In genomic region chr17:83152221-83152744, GRCh38 we compare ENCODE assay signal across 14 cellular contexts.
"Had no signal": no experiment of that assay in that cellular context is flagged by ENCODE, and none has a peak within 500 bp of the region (broad histone marks: within the 10 kb centered on the region; RNA-seq: fewer than 3 reads in every experiment).

No MANE protein-coding gene starts in this region.

- H3K4me3 Mint-ChIP-seq: activated CD4-positive, alpha-beta T cell treated with anti-CD3 and anti-CD28 coated beads, Interleukin-2, amount 10 ng/mL, durations not matched to agents 7 days and 5 days; activated T-cell treated with anti-CD3 and anti-CD28 coated beads, Interleukin-2, amount 50 U/mL, for 72 hours; naive thymus-derived CD4-positive, alpha-beta T cell; T-helper 17 cell had no signal

- H3K36me3 Mint-ChIP-seq: naive thymus-derived CD4-positive, alpha-beta T cell had no signal

- H3K27me3 ChIP-seq: uterus had no signal

- H3K27ac Mint-ChIP-seq: activated CD4-positive, alpha-beta T cell treated with anti-CD3 and anti-CD28 coated beads, Interleukin-2, amount 10 ng/mL, durations not matched to agents 7 days and 5 days; activated T-cell treated with anti-CD3 and anti-CD28 coated beads, Interleukin-2, amount 50 U/mL, for 72 hours; naive thymus-derived CD4-positive, alpha-beta T cell; progenitor cell of endocrine pancreas had no signal

- ATAC-seq: activated T-cell treated with anti-CD3 and anti-CD28 coated beads, Interleukin-2, amount 50 U/mL, for 72 hours; naive thymus-derived CD4-positive, alpha-beta T cell; T-helper 17 cell had no signal

- H3K27ac ChIP-seq: left ventricle myocardium inferior, stomach, uterus had no signal

- H3K9me3 ChIP-seq: left ventricle myocardium inferior, stomach, uterus had no signal

- H3K4me1 ChIP-seq: left ventricle myocardium inferior, uterus had no signal

- DNase-seq: activated CD4-positive, alpha-beta T cell treated with anti-CD3 and anti-CD28 coated beads, Interleukin-2, amount 10 ng/mL, durations not matched to agents 7 days and 5 days; activated CD4-positive, CD25-positive, alpha-beta regulatory T cell; activated naive CD4-positive, alpha-beta T cell; activated T-cell treated with anti-CD3 and anti-CD28 coated beads, Interleukin-2, amount 50 U/mL, for 72 hours; effector CD8-positive, alpha-beta T cell; kidney; left ventricle myocardium inferior; naive thymus-derived CD4-positive, alpha-beta T cell; stimulated activated CD4-positive, alpha-beta T cell treated with anti-CD3 and anti-CD28 coated beads, Interleukin-2, amount 100 ng/mL, for 48 hours; stomach; T-helper 17 cell; uterus had no signal

- H3K4me3 ChIP-seq: coronary artery, left ventricle myocardium inferior, stomach, uterus had no signal

- H3K36me3 ChIP-seq: left ventricle myocardium inferior, stomach, uterus had no signal

- H3K9me3 Mint-ChIP-seq: activated CD4-positive, alpha-beta T cell treated with anti-CD3 and anti-CD28 coated beads, Interleukin-2, amount 10 ng/mL, durations not matched to agents 7 days and 5 days; activated T-cell treated with anti-CD3 and anti-CD28 coated beads, Interleukin-2, amount 50 U/mL, for 72 hours; naive thymus-derived CD4-positive, alpha-beta T cell had no signal
